1 cellular context compared by ENCODE assay signal in the genomic region with DNA sequence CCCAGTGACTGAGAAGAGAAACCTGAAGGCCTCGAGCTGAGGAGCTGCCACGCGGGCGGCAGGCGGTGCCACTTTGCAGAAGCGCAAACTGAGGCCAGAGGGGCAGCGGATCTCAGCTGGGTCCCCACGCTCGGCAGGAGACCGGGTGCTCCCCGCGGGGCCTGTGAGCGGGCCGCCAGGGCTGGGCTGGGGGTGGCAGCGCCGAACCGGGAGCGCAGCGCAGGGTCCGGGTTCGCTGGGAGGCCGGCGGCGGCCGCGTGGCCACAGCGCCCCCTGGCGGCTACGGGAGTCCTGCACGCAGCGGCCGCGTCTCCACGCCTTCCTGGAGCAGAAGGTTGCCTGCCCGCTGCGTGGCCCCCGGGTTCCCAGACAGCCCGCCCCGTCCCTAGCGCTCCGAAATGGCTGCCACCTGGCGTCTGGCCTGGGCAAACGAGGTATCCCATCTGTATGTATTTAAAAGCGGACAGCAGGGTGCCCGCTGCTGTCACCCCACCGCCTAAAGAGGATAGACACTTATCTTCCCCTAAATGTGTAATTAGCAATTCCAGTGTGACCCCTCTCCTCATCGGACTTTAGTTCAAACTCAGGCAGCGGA.
A peak's percentile ranks its signal among the peaks of the same experiment; 100 is the strongest.
TF ChIP-seq lines count a peak whose summit lies in the region.

No MANE protein-coding gene starts in this region.

TF ChIP-seq in HepG2, 621 proteins besides CTCF, POLR2A, EP300 and RAD21 (continued from another document and continues in another):
- no peak for TF ChIP-seq ZNF281 (CRISPR knock-in tag; IDR thresholded peaks at IDR 0.05; ENCODE audit: borderline replicate concordance)
- no peak for TF ChIP-seq ISL2 (CRISPR knock-in tag; IDR thresholded peaks at IDR 0.05)
- TF ChIP-seq, protein P1, sequence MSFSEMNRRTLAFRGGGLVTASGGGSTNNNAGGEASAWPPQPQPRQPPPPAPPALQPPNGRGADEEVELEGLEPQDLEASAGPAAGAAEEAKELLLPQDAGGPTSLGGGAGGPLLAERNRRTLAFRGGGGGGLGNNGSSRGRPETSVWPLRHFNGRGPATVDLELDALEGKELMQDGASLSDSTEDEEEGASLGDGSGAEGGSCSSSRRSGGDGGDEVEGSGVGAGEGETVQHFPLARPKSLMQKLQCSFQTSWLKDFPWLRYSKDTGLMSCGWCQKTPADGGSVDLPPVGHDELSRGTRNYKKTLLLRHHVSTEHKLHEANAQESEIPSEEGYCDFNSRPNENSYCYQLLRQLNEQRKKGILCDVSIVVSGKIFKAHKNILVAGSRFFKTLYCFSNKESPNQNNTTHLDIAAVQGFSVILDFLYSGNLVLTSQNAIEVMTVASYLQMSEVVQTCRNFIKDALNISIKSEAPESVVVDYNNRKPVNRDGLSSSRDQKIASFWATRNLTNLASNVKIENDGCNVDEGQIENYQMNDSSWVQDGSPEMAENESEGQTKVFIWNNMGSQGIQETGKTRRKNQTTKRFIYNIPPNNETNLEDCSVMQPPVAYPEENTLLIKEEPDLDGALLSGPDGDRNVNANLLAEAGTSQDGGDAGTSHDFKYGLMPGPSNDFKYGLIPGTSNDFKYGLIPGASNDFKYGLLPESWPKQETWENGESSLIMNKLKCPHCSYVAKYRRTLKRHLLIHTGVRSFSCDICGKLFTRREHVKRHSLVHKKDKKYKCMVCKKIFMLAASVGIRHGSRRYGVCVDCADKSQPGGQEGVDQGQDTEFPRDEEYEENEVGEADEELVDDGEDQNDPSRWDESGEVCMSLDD (CRISPR knock-in tag; IDR thresholded peaks at IDR 0.05; ENCODE audit: borderline replicate concordance) = peak; percentile 60; the same call in 1 of the 2 replicates
- TF ChIP-seq, protein P2, sequence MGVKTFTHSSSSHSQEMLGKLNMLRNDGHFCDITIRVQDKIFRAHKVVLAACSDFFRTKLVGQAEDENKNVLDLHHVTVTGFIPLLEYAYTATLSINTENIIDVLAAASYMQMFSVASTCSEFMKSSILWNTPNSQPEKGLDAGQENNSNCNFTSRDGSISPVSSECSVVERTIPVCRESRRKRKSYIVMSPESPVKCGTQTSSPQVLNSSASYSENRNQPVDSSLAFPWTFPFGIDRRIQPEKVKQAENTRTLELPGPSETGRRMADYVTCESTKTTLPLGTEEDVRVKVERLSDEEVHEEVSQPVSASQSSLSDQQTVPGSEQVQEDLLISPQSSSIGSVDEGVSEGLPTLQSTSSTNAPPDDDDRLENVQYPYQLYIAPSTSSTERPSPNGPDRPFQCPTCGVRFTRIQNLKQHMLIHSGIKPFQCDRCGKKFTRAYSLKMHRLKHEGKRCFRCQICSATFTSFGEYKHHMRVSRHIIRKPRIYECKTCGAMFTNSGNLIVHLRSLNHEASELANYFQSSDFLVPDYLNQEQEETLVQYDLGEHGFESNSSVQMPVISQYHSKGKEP (CRISPR knock-in tag; IDR thresholded peaks at IDR 0.05) = no peak
- TF ChIP-seq, protein P3, sequence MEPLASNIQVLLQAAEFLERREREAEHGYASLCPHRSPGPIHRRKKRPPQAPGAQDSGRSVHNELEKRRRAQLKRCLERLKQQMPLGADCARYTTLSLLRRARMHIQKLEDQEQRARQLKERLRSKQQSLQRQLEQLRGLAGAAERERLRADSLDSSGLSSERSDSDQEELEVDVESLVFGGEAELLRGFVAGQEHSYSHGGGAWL (CRISPR knock-in tag; IDR thresholded peaks at IDR 0.05) = 0 out of 2 replicates have a peak, but pooled peaks have one; percentile 47
- TF ChIP-seq NR2F6 (IDR thresholded peaks at IDR 0.05) = no peak
- no peak for TF ChIP-seq NR2F6 (CRISPR knock-in tag; IDR thresholded peaks at IDR 0.05)
- no peak for TF ChIP-seq MAFG (CRISPR knock-in tag; IDR thresholded peaks at IDR 0.05)
- TF ChIP-seq NKX3-1 (CRISPR knock-in tag; IDR thresholded peaks at IDR 0.05) = peak; percentile 65; the same call in 1 of the 2 replicates
- TF ChIP-seq NR3C1 (CRISPR knock-in tag; IDR thresholded peaks at IDR 0.05) = no peak
- TF ChIP-seq MBD4 (IDR thresholded peaks at IDR 0.05; ENCODE audit: borderline replicate concordance, low read length) = no peak
- TF ChIP-seq TFAP4 (IDR thresholded peaks at IDR 0.05; ENCODE audit: borderline replicate concordance, low read depth) = no peak
- no peak for TF ChIP-seq CCDC6 (CRISPR knock-in tag; IDR thresholded peaks at IDR 0.05)
- peak; percentile 25 for TF ChIP-seq JARID2 (CRISPR knock-in tag; IDR thresholded peaks at IDR 0.05; ENCODE audit: insufficient replicate concordance)
- TF ChIP-seq ZNF572 (CRISPR knock-in tag; IDR thresholded peaks at IDR 0.05) = no peak
- no peak for TF ChIP-seq NR2F2 (IDR thresholded peaks at IDR 0.05; ENCODE audit: borderline replicate concordance, low read depth)
- no peak for TF ChIP-seq IRX3 (CRISPR knock-in tag; IDR thresholded peaks at IDR 0.05; ENCODE audit: borderline replicate concordance, low read depth)
- TF ChIP-seq, protein P4, sequence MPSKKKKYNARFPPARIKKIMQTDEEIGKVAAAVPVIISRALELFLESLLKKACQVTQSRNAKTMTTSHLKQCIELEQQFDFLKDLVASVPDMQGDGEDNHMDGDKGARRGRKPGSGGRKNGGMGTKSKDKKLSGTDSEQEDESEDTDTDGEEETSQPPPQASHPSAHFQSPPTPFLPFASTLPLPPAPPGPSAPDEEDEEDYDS (CRISPR knock-in tag; IDR thresholded peaks at IDR 0.05) = no peak
- peak; percentile 51; the same call in 1 of the 2 replicates for TF ChIP-seq ZNF776 (CRISPR knock-in tag; IDR thresholded peaks at IDR 0.05)
- TF ChIP-seq, protein P5, sequence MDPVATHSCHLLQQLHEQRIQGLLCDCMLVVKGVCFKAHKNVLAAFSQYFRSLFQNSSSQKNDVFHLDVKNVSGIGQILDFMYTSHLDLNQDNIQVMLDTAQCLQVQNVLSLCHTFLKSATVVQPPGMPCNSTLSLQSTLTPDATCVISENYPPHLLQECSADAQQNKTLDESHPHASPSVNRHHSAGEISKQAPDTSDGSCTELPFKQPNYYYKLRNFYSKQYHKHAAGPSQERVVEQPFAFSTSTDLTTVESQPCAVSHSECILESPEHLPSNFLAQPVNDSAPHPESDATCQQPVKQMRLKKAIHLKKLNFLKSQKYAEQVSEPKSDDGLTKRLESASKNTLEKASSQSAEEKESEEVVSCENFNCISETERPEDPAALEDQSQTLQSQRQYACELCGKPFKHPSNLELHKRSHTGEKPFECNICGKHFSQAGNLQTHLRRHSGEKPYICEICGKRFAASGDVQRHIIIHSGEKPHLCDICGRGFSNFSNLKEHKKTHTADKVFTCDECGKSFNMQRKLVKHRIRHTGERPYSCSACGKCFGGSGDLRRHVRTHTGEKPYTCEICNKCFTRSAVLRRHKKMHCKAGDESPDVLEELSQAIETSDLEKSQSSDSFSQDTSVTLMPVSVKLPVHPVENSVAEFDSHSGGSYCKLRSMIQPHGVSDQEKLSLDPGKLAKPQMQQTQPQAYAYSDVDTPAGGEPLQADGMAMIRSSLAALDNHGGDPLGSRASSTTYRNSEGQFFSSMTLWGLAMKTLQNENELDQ (CRISPR knock-in tag; IDR thresholded peaks at IDR 0.05; ENCODE audit: borderline replicate concordance) = no peak
- no peak for TF ChIP-seq ZNF614 (CRISPR knock-in tag; IDR thresholded peaks at IDR 0.05; ENCODE audit: borderline replicate concordance)
- TF ChIP-seq ZBTB37 (CRISPR knock-in tag; IDR thresholded peaks at IDR 0.05) = no peak
- 0 out of 2 replicates have a peak, but pooled peaks have one; percentile 19 for TF ChIP-seq DPF2 (CRISPR knock-in tag; IDR thresholded peaks at IDR 0.05; ENCODE audit: borderline replicate concordance, low read depth)
- TF ChIP-seq KLF11 (CRISPR knock-in tag; IDR thresholded peaks at IDR 0.05) = no peak
- TF ChIP-seq ZNF30 (CRISPR knock-in tag; IDR thresholded peaks at IDR 0.05) = no peak
- 0 out of 2 replicates have a peak, but pooled peaks have one; percentile 16 for TF ChIP-seq NR0B2 (CRISPR knock-in tag; IDR thresholded peaks at IDR 0.05)
- TF ChIP-seq ZNF232 (CRISPR knock-in tag; IDR thresholded peaks at IDR 0.05; ENCODE audit: borderline replicate concordance) = peak; percentile 71; the same call in 1 of the 2 replicates
- TF ChIP-seq, protein P6, sequence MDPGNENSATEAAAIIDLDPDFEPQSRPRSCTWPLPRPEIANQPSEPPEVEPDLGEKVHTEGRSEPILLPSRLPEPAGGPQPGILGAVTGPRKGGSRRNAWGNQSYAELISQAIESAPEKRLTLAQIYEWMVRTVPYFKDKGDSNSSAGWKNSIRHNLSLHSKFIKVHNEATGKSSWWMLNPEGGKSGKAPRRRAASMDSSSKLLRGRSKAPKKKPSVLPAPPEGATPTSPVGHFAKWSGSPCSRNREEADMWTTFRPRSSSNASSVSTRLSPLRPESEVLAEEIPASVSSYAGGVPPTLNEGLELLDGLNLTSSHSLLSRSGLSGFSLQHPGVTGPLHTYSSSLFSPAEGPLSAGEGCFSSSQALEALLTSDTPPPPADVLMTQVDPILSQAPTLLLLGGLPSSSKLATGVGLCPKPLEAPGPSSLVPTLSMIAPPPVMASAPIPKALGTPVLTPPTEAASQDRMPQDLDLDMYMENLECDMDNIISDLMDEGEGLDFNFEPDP (CRISPR knock-in tag; conservative IDR thresholded peaks at IDR 0.05) = no peak
- no peak for TF ChIP-seq KMT2B (CRISPR knock-in tag; IDR thresholded peaks at IDR 0.05)
- TF ChIP-seq NFYC (CRISPR knock-in tag; IDR thresholded peaks at IDR 0.05) = no peak
- TF ChIP-seq HMGXB3 (CRISPR knock-in tag; IDR thresholded peaks at IDR 0.05; ENCODE audit: borderline replicate concordance) = no peak
- TF ChIP-seq MIER2 (CRISPR knock-in tag; IDR thresholded peaks at IDR 0.05) = 0 out of 2 replicates have a peak, but pooled peaks have one; percentile 26
- no peak for TF ChIP-seq CCAR2 (optimal IDR thresholded peaks at IDR 0.05; ENCODE audit: low read depth, low read length)
